In genomic region chr9:72875221-72875620, GRCh38 we compare ENCODE assay signal across 23 cellular contexts.
"Had no signal": no experiment of that assay in that cellular context is flagged by ENCODE, and none has a peak within 500 bp of the region (broad histone marks: within the 10 kb centered on the region; RNA-seq: fewer than 3 reads in every experiment).

No MANE protein-coding gene starts in this region.

- H3K4me3 ChIP-seq: left lung, lower lobe of right lung, pancreas, prostate gland, smooth muscle cell, tibial nerve, uterus had no signal

- ATAC-seq: left lung; lower lobe of right lung; naive thymus-derived CD8-positive, alpha-beta T cell; pancreas; stimulated activated memory B cell treated with anti-CD40 and anti-IgM and Interleukin-4, amounts not matched to agents 10 μg/mL and 1 μg/mL and 100 μg/mL, for 72 hours; stimulated activated naive CD8-positive, alpha-beta T cell treated with anti-CD3 and anti-CD28 coated beads, Interleukin-15, amount 100 ng/mL, for 72 hours had no signal

- H3K36me3 ChIP-seq: left lung, lower lobe of right lung, pancreas, prostate gland, tibial nerve, uterus had no signal

- H3K27ac ChIP-seq: left lung, lower lobe of right lung, pancreas, prostate gland, uterus had no signal

- DNase-seq: islet precursor cell; left lung; lower lobe of right lung; mammary epithelial cell; mesenchymal stem cell; naive thymus-derived CD8-positive, alpha-beta T cell; nucleus accumbens; pancreas; posterior cingulate gyrus; retina; right cardiac atrium; stimulated activated CD4-positive, alpha-beta T cell treated with anti-CD3 and anti-CD28 coated beads, Interleukin-1b, Interleukin-23, amount 100 ng/mL, for 48 hours; stimulated activated CD4-positive, alpha-beta T cell treated with anti-CD3 and anti-CD28 coated beads, Interleukin-2, amount 100 ng/mL, for 48 hours; stimulated activated CD4-positive, alpha-beta T cell treated with anti-CD3 and anti-CD28 coated beads, Interleukin-4, amount 100 ng/mL, for 4 hours; stimulated activated CD8-positive, alpha-beta memory T cell treated with anti-CD3 and anti-CD28 coated beads, Interleukin-4, amount 100 ng/mL, for 48 hours; stimulated activated naive CD4-positive, alpha-beta T cell treated with Interleukin-2 at 50 U/mL for 16 hours; stimulated activated naive CD8-positive, alpha-beta T cell treated with anti-CD3 and anti-CD28 coated beads, Interleukin-15, amount 100 ng/mL, for 72 hours; substantia nigra; uterus had no signal

- H3K27me3 ChIP-seq: left lung, pancreas, tibial nerve, uterus had no signal

- H3K9me3 ChIP-seq: lower lobe of right lung, pancreas, prostate gland, tibial nerve, uterus had no signal

- H3K4me1 ChIP-seq: left lung, pancreas, prostate gland had no signal

- H3K4me2 ChIP-seq: smooth muscle cell had no signal
